In genomic region chr19:55115446-55116065, GRCh38 we compare ENCODE assay signal across 8 cellular contexts. TPM values are rescaled to one million over a fixed set of nuclear protein-coding genes. Genes with fewer than 3 reads are reported as not detected.
DNase-seq lines count a peak whose midpoint lies in the region; ATAC-seq and TF ChIP-seq lines count a peak whose summit lies in the region.

No MANE protein-coding gene starts in this region.

- no peak for TF ChIP-seq CTCF in cardiac fibroblast (IDR thresholded peaks at IDR 0.05; ENCODE audit: low read depth, low read length)

- peak overlapping the region; percentile 84 for H3K4me3 ChIP-seq in ACC112 (ENCODE audit: low read depth, low read length)
- peak overlapping the region; percentile 75 for H3K4me3 ChIP-seq in HUES64 (ENCODE audit: low read length)
- peak overlapping the region; percentile 96 to 99 for H3K4me3 ChIP-seq in cardiac fibroblast (replicated peaks in 1 of 2; ENCODE audit: low read depth in 2 of 2, low read length in 2 of 2)
- H3K4me3 ChIP-seq in mucosa of stomach (ENCODE audit: low read length): peak overlapping the region; percentile 53

- H3K27me3 ChIP-seq in ACC112 (ENCODE audit: insufficient read depth, low read length): no peaks in the 10 kb centered on the region
- H3K27me3 ChIP-seq in HUES64 (ENCODE audit: insufficient read depth, low read length): no peaks in the 10 kb centered on the region
- no peaks in the 10 kb centered on the region for H3K27me3 ChIP-seq in mucosa of stomach (ENCODE audit: control insufficient read depth, insufficient read depth, low read length)

- peaks cover 16% of the 10 kb centered on the region for H3K4me1 ChIP-seq in ACC112 (ENCODE audit: control insufficient read depth, insufficient read depth, low read length, unreplicated experiment)
- peaks cover 14% of the 10 kb centered on the region; the same call in 1 of the 2 replicates for H3K4me1 ChIP-seq in HUES64 (ENCODE audit: insufficient read depth, low read length)
- H3K4me1 ChIP-seq in mucosa of stomach (ENCODE audit: control insufficient read depth, insufficient read depth, low read length): peaks cover 45% of the 10 kb centered on the region

- no peak overlapping the region for H3K9ac ChIP-seq in HUES64 (ENCODE audit: low read depth, low read length)
- H3K9ac ChIP-seq in mucosa of stomach (ENCODE audit: low read length): peak overlapping the region; percentile 71

- peak; percentile 39 to 76 for DNase-seq in cardiac fibroblast (ENCODE audit: low read depth in 2 of 2)

- ATAC-seq in GM19452 (IDR thresholded peaks at IDR 0.05; ENCODE audit: unreplicated experiment) (no peak), GM21737 (IDR thresholded peaks at IDR 0.05; ENCODE audit: unreplicated experiment) (no peak), GM21619 (IDR thresholded peaks at IDR 0.05; ENCODE audit: unreplicated experiment) (no peak), HG03025 (IDR thresholded peaks at IDR 0.05; ENCODE audit: low FRiP score, unreplicated experiment) (no peak)

- no peaks in the 10 kb centered on the region for H3K9me3 ChIP-seq in HUES64 (ENCODE audit: insufficient read depth, low read depth, low read length)
- no peaks in the 10 kb centered on the region for H3K9me3 ChIP-seq in mucosa of stomach (ENCODE audit: control insufficient read depth, low read length)

- WGBS in HUES64: 78% methylated on average over 12 of the region's 13 CpGs

- no peak overlapping the region for H2AFZ ChIP-seq in ACC112 (ENCODE audit: low read length, unreplicated experiment)

- H3K27ac ChIP-seq in ACC112 (ENCODE audit: low read depth, low read length): peak overlapping the region; percentile 37; the same call in 1 of the 2 replicates
- H3K27ac ChIP-seq in HUES64 (ENCODE audit: low read depth, low read length): no peak overlapping the region

- H3K36me3 ChIP-seq in ACC112 (ENCODE audit: insufficient read depth, low read length): no peaks in the 10 kb centered on the region
- no peaks in the 10 kb centered on the region for H3K36me3 ChIP-seq in HUES64 (ENCODE audit: insufficient read depth, low read length)
- no peaks in the 10 kb centered on the region for H3K36me3 ChIP-seq in mucosa of stomach (ENCODE audit: control insufficient read depth, insufficient read depth, low read length)

- H3K79me2 ChIP-seq in ACC112 (ENCODE audit: control insufficient read depth, insufficient read depth, low read length, unreplicated experiment): peaks cover 52% of the 10 kb centered on the region

RNA-seq across cellular contexts. Expression of gene PPP1R12C, which starts 1.9 kb away (rescaled TPM):
- 43.7 TPM for polyA plus RNA-seq in HUES64 (2013, experiment 1 of 2)
- 34.3 TPM for polyA plus RNA-seq in HUES64 (2013, experiment 2 of 2)

RNA-seq across cellular contexts. Expression of gene TNNT1, which starts 33.5 kb away (rescaled TPM):
- polyA plus RNA-seq in HUES64 (2013, experiment 1 of 2): 87.2 TPM
- polyA plus RNA-seq in HUES64 (2013, experiment 2 of 2): 104 TPM

RNA-seq across cellular contexts. Expression of gene EPS8L1, which starts 39.9 kb away (rescaled TPM):
- 10.8 TPM for polyA plus RNA-seq in HUES64 (2013, experiment 1 of 2)
- 17.1 TPM for polyA plus RNA-seq in HUES64 (2013, experiment 2 of 2)

RNA-seq across cellular contexts. Expression of gene TNNI3, which starts 42.0 kb away (rescaled TPM):
- 11.6 TPM for polyA plus RNA-seq in HUES64 (2013, experiment 1 of 2)
- 20.9 TPM for polyA plus RNA-seq in HUES64 (2013, experiment 2 of 2)

RNA-seq across cellular contexts. Expression of gene DNAAF3, which starts 50.9 kb away (rescaled TPM):
- polyA plus RNA-seq in HUES64 (2013, experiment 1 of 2): 4.2 TPM
- 6.4 TPM for polyA plus RNA-seq in HUES64 (2013, experiment 2 of 2)
